In the genomic region with DNA sequence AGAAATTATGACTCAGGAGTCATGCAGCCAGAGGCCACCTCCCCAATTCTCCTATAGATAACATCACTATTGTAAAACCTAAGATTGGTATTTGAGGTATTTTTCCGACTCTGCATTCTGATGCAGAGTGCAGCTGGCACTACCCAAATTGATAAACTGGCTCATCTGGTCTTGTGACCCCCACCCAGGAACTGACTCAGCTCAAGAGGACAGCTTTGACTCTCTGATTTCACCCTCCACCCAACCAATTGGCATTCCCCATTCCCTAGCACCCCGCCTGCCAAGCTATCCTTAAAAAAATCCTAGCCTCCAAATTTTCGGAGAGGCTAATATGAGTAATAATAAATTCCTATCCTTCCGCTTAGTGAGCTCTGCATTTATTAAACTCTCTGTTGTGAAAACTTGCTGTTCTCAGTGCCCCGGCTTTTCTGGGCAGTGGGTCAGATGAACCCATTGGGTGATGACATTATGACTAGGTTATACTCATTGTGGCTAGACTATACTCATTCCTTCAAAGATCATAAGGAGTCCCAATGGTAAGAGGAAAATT, we compare ENCODE assay signal across 13 cellular contexts. TPM values are rescaled to one million over a fixed set of nuclear protein-coding genes. Genes with fewer than 3 reads are reported as not detected.
DNase-seq lines count a peak whose midpoint lies in the region; ATAC-seq and TF ChIP-seq lines count a peak whose summit lies in the region.
"Had no signal": no experiment of that assay in that cellular context is flagged by ENCODE, and none has a peak within 500 bp of the region (broad histone marks: within the 10 kb centered on the region; RNA-seq: fewer than 3 reads in every experiment).

No MANE protein-coding gene starts in this region.

- H3F3A ChIP-seq in PC-3 (ENCODE audit: low read length, unreplicated experiment): no peaks in the 10 kb centered on the region

- peak; percentile 32 to 72 for ATAC-seq in activated CD4-positive, CD25-positive, alpha-beta regulatory T cell treated with anti-CD3 and anti-CD28 coated beads, Interleukin-2, amount 50 U/mL, for 24 hours
- ATAC-seq in PC-3 (peak; percentile 88), HG03175 (IDR thresholded peaks at IDR 0.05; ENCODE audit: unreplicated experiment) (no peak), GM21723 (IDR thresholded peaks at IDR 0.05; ENCODE audit: unreplicated experiment) (no peak)
- ATAC-seq: psoas muscle had no signal

- peaks cover 52% of the 10 kb centered on the region for H3K4me1 ChIP-seq in PC-3 (ENCODE audit: insufficient read depth, low read length)
- no peaks in the 10 kb centered on the region for H3K4me1 ChIP-seq in uterus

- POLR2A ChIA-PET in PC-3 (lab: Charles Lee; ENCODE audit: unreplicated experiment): interaction anchor here (0.6 to 1.0 kb wide), 3 partner anchors 10 to 427 kb away, joined by 3 to 5 read pairs (median 3); no protein-coding TSS in a partner anchor

- intact Hi-C loops in PC-3 (cut with micrococcal nuclease): loop anchor here (1.0 kb wide), 2 partner anchors 9 to 67 kb away; no protein-coding TSS in a partner anchor
- intact Hi-C loops in uterus (cut with DNase I; ENCODE audit: low total_unique reads): no loop called here

- H3K27me3 ChIP-seq in PC-3 (ENCODE audit: low read length) (no peaks in the 10 kb centered on the region), uterus (no peaks in the 10 kb centered on the region)

- TF ChIP-seq CTCF in PC-3 (conservative IDR thresholded peaks at IDR 0.05; ENCODE audit: low read depth, low read length) (no peak), choroid plexus epithelial cell (conservative IDR thresholded peaks at IDR 0.05; ENCODE audit: low read depth, low read length) (no peak), retinal pigment epithelial cell (conservative IDR thresholded peaks at IDR 0.05; ENCODE audit: low read depth, low read length) (no peak), uterus (IDR thresholded peaks at IDR 0.05) (no peak)

- peak overlapping the region; percentile 97 for H3K27ac ChIP-seq in PC-3 (ENCODE audit: low read length)
- no peak overlapping the region for H3K27ac ChIP-seq in uterus
- H3K27ac ChIP-seq: coronary artery, psoas muscle had no signal

- BruUV-seq in PC-3 (replicated peaks; lab: Mats Ljungman, UMichigan): no TSS peak

- H3K9me2 ChIP-seq in PC-3 (replicated peaks; ENCODE audit: low read length): no peaks in the 10 kb centered on the region

- H3K36me3 ChIP-seq in PC-3 (ENCODE audit: low read depth, low read length) (no peaks in the 10 kb centered on the region), uterus (no peaks in the 10 kb centered on the region)

- peak overlapping the region; percentile 68 for H3K9ac ChIP-seq in PC-3 (ENCODE audit: low read length)

- H3K4me3 ChIP-seq in PC-3 (ENCODE audit: low read length) (peak overlapping the region; percentile 34), choroid plexus epithelial cell (ENCODE audit: low read depth, low read length) (no peak overlapping the region), retinal pigment epithelial cell (ENCODE audit: low read length) (no peak overlapping the region), uterus (no peak overlapping the region)
- H3K4me3 ChIP-seq: coronary artery, psoas muscle had no signal

- H4K20me1 ChIP-seq in PC-3 (ENCODE audit: low read length): no peaks in the 10 kb centered on the region

- no peaks in the 10 kb centered on the region for H3K9me3 ChIP-seq in PC-3 (ENCODE audit: low read length)
- H3K9me3 ChIP-seq in uterus: no peaks in the 10 kb centered on the region
- H3K9me3 ChIP-seq: psoas muscle had no signal

- H3K79me2 ChIP-seq in PC-3 (ENCODE audit: low read length): no peaks in the 10 kb centered on the region

- H2AFZ ChIP-seq in PC-3 (ENCODE audit: low read length): no peak overlapping the region

- H3K4me2 ChIP-seq in PC-3 (ENCODE audit: low read length): peak overlapping the region; percentile 84

- no peak for TF ChIP-seq POLR2A in uterus (IDR thresholded peaks at IDR 0.05)

- DNase-seq in activated CD4-positive, CD25-positive, alpha-beta regulatory T cell (lab: John Stamatoyannopoulos, UW): no peak
- DNase-seq in PC-3 (peak; percentile 99), choroid plexus epithelial cell (ENCODE audit: low read depth) (peak; percentile 37), retinal pigment epithelial cell (ENCODE audit: low read depth) (peak; percentile 56), uterus (no peak)
- DNase-seq: 8988T, kidney, NCI-H1694 treated with DMSO at 0.1 percent for 48 hours, psoas muscle had no signal

- CTCF ChIA-PET in PC-3 (lab: Charles Lee): no interaction called here

RNA-seq across cellular contexts. Expression of a gene that starts 39.4 kb away (rescaled TPM):
- total RNA-seq in PC-3 (2014; rRNA removed) (24.4 and 26.3 TPM in 2 replicates), uterus (100 to 1,000 TPM in 2 of 4 donors, 10 to 100 TPM in 2; 30.7 to 133 (median 81.1) TPM)

RNA-seq across cellular contexts. Expression of a gene that starts 58.4 kb away (rescaled TPM):
- total RNA-seq in PC-3 (2014; rRNA removed) (40.5 and 74.7 TPM in 2 replicates), uterus (100 to 1,000 TPM in 3 of 4 donors, 10 to 100 TPM in 1; 94.0 to 122 (median 108) TPM)

Comparison
In these comparisons a context has a peak if more than half of its experiments do, and no peak if none do; other contexts are left out.
1. ATAC-seq: peak in activated CD4-positive, CD25-positive, alpha-beta regulatory T cell treated with anti-CD3 and anti-CD28 coated beads, Interleukin-2, amount 50 U/mL, for 24 hours (2 of 2) and PC-3 (single experiment); none in HG03175 (single experiment) and GM21723 (single experiment).
2. DNase-seq: peak in PC-3 (single experiment), choroid plexus epithelial cell (single experiment) and retinal pigment epithelial cell (single experiment); none in activated CD4-positive, CD25-positive, alpha-beta regulatory T cell (0 of 4) and uterus (0 of 2).